30 cellular contexts compared by ENCODE assay signal in the genomic region with DNA sequence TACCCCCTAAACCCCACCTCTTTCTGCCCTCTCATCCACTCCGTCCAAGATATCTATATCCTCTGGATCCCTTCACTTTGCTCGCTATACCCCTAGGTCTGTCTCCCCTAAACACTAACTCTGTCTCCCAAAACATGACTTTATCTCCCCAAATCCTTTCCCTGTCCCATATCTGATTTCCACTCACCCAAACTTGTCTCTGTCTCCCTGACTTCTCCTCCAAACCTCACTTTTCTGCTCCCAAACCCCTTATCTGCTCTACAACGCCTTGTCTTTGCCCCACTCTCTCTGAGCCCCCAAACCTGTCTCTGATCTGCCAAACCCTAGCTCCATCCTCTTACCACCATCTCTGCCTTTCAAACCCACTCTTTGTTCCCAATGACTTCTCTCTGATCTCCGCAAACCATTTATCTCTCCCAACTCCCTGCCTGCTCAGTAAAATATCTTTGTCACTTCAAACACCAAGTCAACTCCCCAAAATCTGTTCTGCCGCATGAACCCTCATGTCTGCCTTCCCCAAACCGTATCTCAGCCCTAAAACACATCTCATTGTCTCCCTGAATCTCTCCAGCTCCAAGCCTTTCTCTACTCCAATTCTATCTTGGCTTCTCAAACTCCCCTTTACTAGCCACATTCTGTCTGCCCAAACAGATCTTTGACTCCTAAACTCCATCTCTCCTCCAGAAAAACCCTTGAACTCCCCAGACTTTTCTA. TPM values are rescaled to one million over a fixed set of nuclear protein-coding genes. Genes with fewer than 3 reads are reported as not detected.
DNase-seq lines count a peak whose midpoint lies in the region; ATAC-seq and TF ChIP-seq lines count a peak whose summit lies in the region.
"Had no signal": no experiment of that assay in that cellular context is flagged by ENCODE, and none has a peak within 500 bp of the region (broad histone marks: within the 10 kb centered on the region; RNA-seq: fewer than 3 reads in every experiment).

No MANE protein-coding gene starts in this region.

- peak overlapping the region; percentile 77 for H3K27ac ChIP-seq in CD8-positive, alpha-beta memory T cell (ENCODE audit: low read depth, low read length)
- no peak overlapping the region for H3K27ac ChIP-seq in upper lobe of right lung
- H3K27ac ChIP-seq: BLaER1 had no signal

- peak; percentile 6 for TF ChIP-seq POLR2A in erythroblast (IDR thresholded peaks at IDR 0.05; ENCODE audit: low read length)

- peaks cover 3 to 6% of the 10 kb centered on the region in 2 donors for H3K4me1 Mint-ChIP-seq in natural killer cell treated with Interleukin-12 subunit alpha and Interleukin-12 subunit beta and Interleukin-15 and Interleukin-18, amount 100 ng/mL, for 72 hours (ENCODE audit: low read depth in 2 of 2)
- H3K4me1 Mint-ChIP-seq in natural killer cell: peaks cover 0 to 24% of the 10 kb centered on the region in 2 donors
- H3K4me1 Mint-ChIP-seq in CD8-positive, alpha-beta memory T cell: peaks cover 7 to 13% (median 9%) of the 10 kb centered on the region in 3 donors
- no peaks in the 10 kb centered on the region for H3K4me1 Mint-ChIP-seq in activated T-helper 17 cell treated with anti-CD3 and anti-CD28 coated beads, Interleukin-2, amount 50 U/mL, for 72 hours
- peaks cover 0 to 3% of the 10 kb centered on the region in 2 donors for H3K4me1 Mint-ChIP-seq in immature natural killer cell

- no peak overlapping the region for H3K4me3 ChIP-seq in CD8-positive, alpha-beta memory T cell (ENCODE audit: low read length)
- H3K4me3 ChIP-seq in upper lobe of right lung: no peak overlapping the region
- H3K4me3 ChIP-seq: BLaER1, GM12878 had no signal

- POLR2A ChIA-PET in CD8-positive, alpha-beta memory T cell (lab: Charles Lee): no interaction called here

- peaks cover 23 to 25% of the 10 kb centered on the region in 2 donors for H3K27me3 Mint-ChIP-seq in natural killer cell treated with Interleukin-12 subunit alpha and Interleukin-12 subunit beta and Interleukin-15 and Interleukin-18, amount 100 ng/mL, for 72 hours
- H3K27me3 Mint-ChIP-seq in natural killer cell (ENCODE audit: low read depth in 2 of 2) (peaks cover 0 to 9% of the 10 kb centered on the region in 2 donors), immature natural killer cell (ENCODE audit: low read depth in 3 of 3) (peaks cover 0 to 13% (median 0%) of the 10 kb centered on the region in 3 donors)
- H3K27me3 Mint-ChIP-seq in CD8-positive, alpha-beta memory T cell: peaks cover 0 to 5% of the 10 kb centered on the region in 2 donors
- peaks cover 7% of the 10 kb centered on the region for H3K27me3 Mint-ChIP-seq in activated T-helper 17 cell treated with anti-CD3 and anti-CD28 coated beads, Interleukin-2, amount 50 U/mL, for 72 hours
- H3K27me3 Mint-ChIP-seq: CD4-positive, CD25-positive, alpha-beta regulatory T cell had no signal

- ATAC-seq in natural killer cell treated with Interleukin-12 subunit alpha and Interleukin-12 subunit beta and Interleukin-15 and Interleukin-18, amount 100 ng/mL, for 72 hours: no peak
- ATAC-seq in natural killer cell (no peak), upper lobe of right lung (no peak)
- no peak for ATAC-seq in activated T-helper 17 cell treated with anti-CD3 and anti-CD28 coated beads, Interleukin-2, amount 50 U/mL, for 72 hours (replicated peaks)
- ATAC-seq: GM12878 had no signal

- DNase-seq in natural killer cell treated with Interleukin-12 subunit alpha and Interleukin-12 subunit beta and Interleukin-15 and Interleukin-18, amount 100 ng/mL, for 72 hours (ENCODE audit: low spot score): no peak
- DNase-seq in natural killer cell (no peak), erythroblast (lab: John Stamatoyannopoulos, UW) (peak in 1 of 2 experiments; percentile 48), immature natural killer cell (no peak), upper lobe of right lung (no peak), DMS 273 (lab: John Stamatoyannopoulos, UW; ENCODE audit: unreplicated experiment) (no peak)
- no peak for DNase-seq in CD8-positive, alpha-beta memory T cell
- DNase-seq: 8988T; ACHN; BE2C; C1 segment of cervical spinal cord; Caco-2; Calu3; CD4-positive, alpha-beta memory T cell; CD4-positive, CD25-positive, alpha-beta regulatory T cell; DMS 273 treated with DMSO at 0.1 percent for 48 hours; DMS153; DMS53; DMS79; DND-41; EL; GDM1 had no signal

- H3K9me3 ChIP-seq in CD8-positive, alpha-beta memory T cell (ENCODE audit: low read length): no peaks in the 10 kb centered on the region
- no peaks in the 10 kb centered on the region for H3K9me3 ChIP-seq in upper lobe of right lung
- H3K9me3 ChIP-seq: BE2C, BLaER1, Caco-2 had no signal

- H3K9me3 Mint-ChIP-seq in natural killer cell treated with Interleukin-12 subunit alpha and Interleukin-12 subunit beta and Interleukin-15 and Interleukin-18, amount 100 ng/mL, for 72 hours: no peaks in the 10 kb centered on the region
- no peaks in the 10 kb centered on the region for H3K9me3 Mint-ChIP-seq in natural killer cell
- peaks cover 0 to 2% (median 0%) of the 10 kb centered on the region in 5 donors for H3K9me3 Mint-ChIP-seq in CD8-positive, alpha-beta memory T cell
- H3K9me3 Mint-ChIP-seq in activated T-helper 17 cell treated with anti-CD3 and anti-CD28 coated beads, Interleukin-2, amount 50 U/mL, for 72 hours: no peaks in the 10 kb centered on the region
- no peaks in the 10 kb centered on the region for H3K9me3 Mint-ChIP-seq in immature natural killer cell
- H3K9me3 Mint-ChIP-seq: CD14-positive monocyte; CD4-positive, alpha-beta memory T cell had no signal

- no peak for TF ChIP-seq CTCF in natural killer cell (IDR thresholded peaks at IDR 0.05)
- no peak for TF ChIP-seq CTCF in upper lobe of right lung (IDR thresholded peaks at IDR 0.05)

- no peaks in the 10 kb centered on the region for H3K36me3 Mint-ChIP-seq in natural killer cell treated with Interleukin-12 subunit alpha and Interleukin-12 subunit beta and Interleukin-15 and Interleukin-18, amount 100 ng/mL, for 72 hours
- H3K36me3 Mint-ChIP-seq in natural killer cell (no peaks in the 10 kb centered on the region), immature natural killer cell (no peaks in the 10 kb centered on the region)
- H3K36me3 Mint-ChIP-seq in CD8-positive, alpha-beta memory T cell: no peaks in the 10 kb centered on the region
- H3K36me3 Mint-ChIP-seq in activated T-helper 17 cell treated with anti-CD3 and anti-CD28 coated beads, Interleukin-2, amount 50 U/mL, for 72 hours (ENCODE audit: low read depth): no peaks in the 10 kb centered on the region
- H3K36me3 Mint-ChIP-seq: CD14-positive monocyte; CD4-positive, alpha-beta memory T cell; CD4-positive, CD25-positive, alpha-beta regulatory T cell had no signal

- intact Hi-C loops in natural killer cell (cut with micrococcal nuclease): no loop called here
- intact Hi-C loops in upper lobe of right lung (cut with DNase I): no loop called here

- CTCF ChIA-PET in CD8-positive, alpha-beta memory T cell (lab: Charles Lee): no interaction called here

- peak overlapping the region in 1 of 2 donors; percentile 41 for H3K27ac Mint-ChIP-seq in natural killer cell treated with Interleukin-12 subunit alpha and Interleukin-12 subunit beta and Interleukin-15 and Interleukin-18, amount 100 ng/mL, for 72 hours
- H3K27ac Mint-ChIP-seq in natural killer cell (no peak overlapping the region), immature natural killer cell (peak overlapping the region in 2 of 6 donors; percentile 9 to 40)
- peak overlapping the region in 2 of 8 donors; percentile 5 to 70 for H3K27ac Mint-ChIP-seq in CD8-positive, alpha-beta memory T cell
- peak overlapping the region; percentile 37 for H3K27ac Mint-ChIP-seq in activated T-helper 17 cell treated with anti-CD3 and anti-CD28 coated beads, Interleukin-2, amount 50 U/mL, for 72 hours

- H3K36me3 ChIP-seq in CD8-positive, alpha-beta memory T cell (ENCODE audit: insufficient read depth, low read length): no peaks in the 10 kb centered on the region
- no peaks in the 10 kb centered on the region for H3K36me3 ChIP-seq in upper lobe of right lung
- H3K36me3 ChIP-seq: BE2C, BLaER1 had no signal

- no peaks in the 10 kb centered on the region for H3K4me1 ChIP-seq in CD8-positive, alpha-beta memory T cell (ENCODE audit: insufficient read depth, low read length)
- no peaks in the 10 kb centered on the region for H3K4me1 ChIP-seq in upper lobe of right lung
- H3K4me1 ChIP-seq: BE2C, BLaER1, Caco-2 had no signal

- peak overlapping the region; percentile 58 for H3K4me3 Mint-ChIP-seq in natural killer cell treated with Interleukin-12 subunit alpha and Interleukin-12 subunit beta and Interleukin-15 and Interleukin-18, amount 100 ng/mL, for 72 hours
- H3K4me3 Mint-ChIP-seq in natural killer cell: no peak overlapping the region
- H3K4me3 Mint-ChIP-seq in CD8-positive, alpha-beta memory T cell: no peak overlapping the region
- no peak overlapping the region for H3K4me3 Mint-ChIP-seq in activated T-helper 17 cell treated with anti-CD3 and anti-CD28 coated beads, Interleukin-2, amount 50 U/mL, for 72 hours
- H3K4me3 Mint-ChIP-seq in immature natural killer cell: no peak overlapping the region
- H3K4me3 Mint-ChIP-seq: CD14-positive monocyte; CD4-positive, alpha-beta memory T cell had no signal

- no peaks in the 10 kb centered on the region for H3K27me3 ChIP-seq in CD8-positive, alpha-beta memory T cell (ENCODE audit: insufficient read depth, low read length, poor library complexity, severe bottlenecking)
- H3K27me3 ChIP-seq in upper lobe of right lung: no peaks in the 10 kb centered on the region
- H3K27me3 ChIP-seq: BE2C had no signal

RNA-seq across cellular contexts. Expression of gene GATA1, which starts 0.6 kb away (rescaled TPM):
- under 1 TPM in 1 of 2 donors, not detected in 1; 0.73 TPM for total RNA-seq in natural killer cell treated with Interleukin-12 subunit alpha and Interleukin-12 subunit beta and Interleukin-15 and Interleukin-18, amount 100 ng/mL, for 72 hours
- total RNA-seq in natural killer cell (1 to 10 TPM in 1 of 3 donors, under 1 TPM in 2; 0.41 to 3.0 (median 0.49) TPM), upper lobe of right lung (0.87 TPM)
- total RNA-seq in CD8-positive, alpha-beta memory T cell: not detected
- polyA plus RNA-seq in CD8-positive, alpha-beta memory T cell: not detected
- not detected for total RNA-seq in activated T-helper 17 cell treated with anti-CD3 and anti-CD28 coated beads, Interleukin-2, amount 50 U/mL, for 72 hours
- under 1 TPM in 1 of 3 donors, not detected in 2; 0.28 TPM for polyA plus RNA-seq in immature natural killer cell
- total RNA-seq: A673; Caco-2; Calu3; CD4-positive, alpha-beta memory T cell; Daoy; G401 had no signal
- polyA plus RNA-seq: AG04450; CD14-positive monocyte; CD4-positive, alpha-beta memory T cell; CD4-positive, CD25-positive, alpha-beta regulatory T cell had no signal

RNA-seq across cellular contexts. Expression of gene HDAC6, which starts 14.9 kb away (rescaled TPM):
- 10 to 100 TPM; 66.0 to 71.5 TPM for total RNA-seq in natural killer cell treated with Interleukin-12 subunit alpha and Interleukin-12 subunit beta and Interleukin-15 and Interleukin-18, amount 100 ng/mL, for 72 hours
- total RNA-seq in natural killer cell: 100 to 1,000 TPM in 2 of 3 donors, 10 to 100 TPM in 1; 97.4 to 118 (median 101) TPM
- 10 to 100 TPM; 53.5 to 65.0 TPM for total RNA-seq in CD8-positive, alpha-beta memory T cell
- polyA plus RNA-seq in CD8-positive, alpha-beta memory T cell: 25.7 TPM
- total RNA-seq in activated T-helper 17 cell treated with anti-CD3 and anti-CD28 coated beads, Interleukin-2, amount 50 U/mL, for 72 hours: 100 to 1,000 TPM in 1 of 2 donors, 10 to 100 TPM in 1; 62.0 to 121 TPM
- 10 to 100 TPM; 13.2 to 22.9 (median 13.5) TPM for polyA plus RNA-seq in immature natural killer cell
- 94.2 TPM for total RNA-seq in upper lobe of right lung

RNA-seq across cellular contexts. Expression of gene GLOD5, which starts 25.4 kb away (rescaled TPM):
- not detected for total RNA-seq in natural killer cell treated with Interleukin-12 subunit alpha and Interleukin-12 subunit beta and Interleukin-15 and Interleukin-18, amount 100 ng/mL, for 72 hours
- not detected for total RNA-seq in natural killer cell
- total RNA-seq in CD8-positive, alpha-beta memory T cell: not detected
- polyA plus RNA-seq in CD8-positive, alpha-beta memory T cell: not detected
- not detected for total RNA-seq in activated T-helper 17 cell treated with anti-CD3 and anti-CD28 coated beads, Interleukin-2, amount 50 U/mL, for 72 hours
- polyA plus RNA-seq in immature natural killer cell: not detected
- 2.6 TPM for total RNA-seq in upper lobe of right lung
- total RNA-seq: A673; Caco-2; Calu3; CD4-positive, alpha-beta memory T cell; CD4-positive, CD25-positive, alpha-beta regulatory T cell; Daoy; G401; GM12878 had no signal
- polyA plus RNA-seq: AG04450; CD14-positive monocyte; CD4-positive, alpha-beta memory T cell; CD4-positive, CD25-positive, alpha-beta regulatory T cell; GM12878 had no signal

RNA-seq across cellular contexts. Expression of gene ERAS, which starts 39.3 kb away (rescaled TPM):
- total RNA-seq in natural killer cell treated with Interleukin-12 subunit alpha and Interleukin-12 subunit beta and Interleukin-15 and Interleukin-18, amount 100 ng/mL, for 72 hours: not detected
- not detected for total RNA-seq in natural killer cell
- total RNA-seq in CD8-positive, alpha-beta memory T cell: under 1 TPM in 1 of 2 experiments, not detected in 1; 0.18 TPM
- not detected for polyA plus RNA-seq in CD8-positive, alpha-beta memory T cell
- total RNA-seq in activated T-helper 17 cell treated with anti-CD3 and anti-CD28 coated beads, Interleukin-2, amount 50 U/mL, for 72 hours: under 1 TPM in 1 of 2 donors, not detected in 1; 0.26 TPM
- polyA plus RNA-seq in immature natural killer cell: not detected
- total RNA-seq in upper lobe of right lung: not detected
- total RNA-seq: A673; Caco-2; CD4-positive, alpha-beta memory T cell; CD4-positive, CD25-positive, alpha-beta regulatory T cell; Daoy; GM12878 had no signal
- polyA plus RNA-seq: AG04450; CD14-positive monocyte; CD4-positive, alpha-beta memory T cell; CD4-positive, CD25-positive, alpha-beta regulatory T cell; GM12878 had no signal

RNA-seq across cellular contexts. Expression of gene PCSK1N, which starts 48.4 kb away (rescaled TPM):
- under 1 TPM; 0.42 to 0.55 TPM for total RNA-seq in natural killer cell treated with Interleukin-12 subunit alpha and Interleukin-12 subunit beta and Interleukin-15 and Interleukin-18, amount 100 ng/mL, for 72 hours
- total RNA-seq in natural killer cell: under 1 TPM in 2 of 3 donors, not detected in 1; 0.35 to 0.89 TPM
- total RNA-seq in CD8-positive, alpha-beta memory T cell: 1 to 10 TPM; 2.3 to 3.2 TPM
- polyA plus RNA-seq in CD8-positive, alpha-beta memory T cell: 11.1 TPM
- 1 to 10 TPM; 3.7 to 4.7 TPM for total RNA-seq in activated T-helper 17 cell treated with anti-CD3 and anti-CD28 coated beads, Interleukin-2, amount 50 U/mL, for 72 hours
- polyA plus RNA-seq in immature natural killer cell: under 1 TPM in 2 of 3 donors, not detected in 1; 0.20 to 0.32 TPM
- total RNA-seq in upper lobe of right lung: 4.3 TPM
- total RNA-seq: GM12878 had no signal
- polyA plus RNA-seq: AG04450, CD14-positive monocyte had no signal
